Comparison of ENCODE assay signal across 1 cellular context in genomic region chr18:79570266-79571201, GRCh38.
TF ChIP-seq lines count a peak whose summit lies in the region.

No MANE protein-coding gene starts in this region.

TF ChIP-seq in HepG2, 621 proteins besides CTCF, POLR2A, EP300 and RAD21 (continued from another document):
- no peak for TF ChIP-seq ETS1 (CRISPR knock-in tag; IDR thresholded peaks at IDR 0.05)
